Comparison of ENCODE assay signal across 26 cellular contexts in genomic region chr7:131289051-131289450, GRCh38. TPM values are rescaled to one million over a fixed set of nuclear protein-coding genes. Genes with fewer than 3 reads are reported as not detected.
DNase-seq lines count a peak whose midpoint lies in the region; ATAC-seq, FAIRE-seq and TF ChIP-seq lines count a peak whose summit lies in the region.
"Had no signal": no experiment of that assay in that cellular context is flagged by ENCODE, and none has a peak within 500 bp of the region (broad histone marks: within the 10 kb centered on the region; RNA-seq: fewer than 3 reads in every experiment).

No MANE protein-coding gene starts in this region.

- H3K4me3 ChIP-seq in heart right ventricle (no peak overlapping the region), right atrium auricular region (no peak overlapping the region), K562 (no peak overlapping the region)
- H3K4me3 ChIP-seq: A549; BLaER1 treated with 17β-estradiol and CSF1 and Interleukin-3, amounts not matched to agents 10 nM and 100 nM; GM12878 had no signal

- TF ChIP-seq RAD21 in K562 (CRISPR knock-in tag; conservative IDR thresholded peaks at IDR 0.05 in 1 of 2, IDR thresholded peaks at IDR 0.05 in 1 of 2) = no peak

- H3K9me3 ChIP-seq in heart right ventricle = no peaks in the 10 kb centered on the region
- H3K9me3 ChIP-seq in right atrium auricular region = no peaks in the 10 kb centered on the region
- H3K9me3 ChIP-seq in K562 (replicated peaks; ENCODE audit: control insufficient read depth, insufficient read depth, low read depth, low read length) = no peaks in the 10 kb centered on the region
- H3K9me3 ChIP-seq: A549 had no signal

- H3K27ac ChIP-seq in heart right ventricle = peak overlapping the region in 7 of 10 donors; percentile 11 to 69 (median 56)
- H3K27ac ChIP-seq in right atrium auricular region = peak overlapping the region; percentile 62 to 87
- no peak overlapping the region for H3K27ac ChIP-seq in K562 (ENCODE audit: extremely low read depth, low read depth, low read length)
- H3K27ac ChIP-seq: 22Rv1; A549; BLaER1 treated with 17β-estradiol and CSF1 and Interleukin-3, amounts not matched to agents 10 nM and 100 nM; C4-2B had no signal

- TF ChIP-seq POLR2A in K562 (conservative IDR thresholded peaks at IDR 0.05) = no peak

- H3K27me3 ChIP-seq in heart right ventricle = no peaks in the 10 kb centered on the region
- H3K27me3 ChIP-seq in right atrium auricular region = no peaks in the 10 kb centered on the region
- peaks cover 17 to 19% of the 10 kb centered on the region in 2 experiments; a peak in 4 of 5 replicates for H3K27me3 ChIP-seq in K562 (ENCODE audit: control insufficient read depth in 2 of 2, insufficient read depth in 2 of 2, low read length in 2 of 2)
- H3K27me3 ChIP-seq: BLaER1 treated with 17β-estradiol and CSF1 and Interleukin-3, amounts not matched to agents 10 nM and 100 nM had no signal

- in situ Hi-C loops in K562 (cut with MboI) = no loop called here

- H3K36me3 ChIP-seq in heart right ventricle (no peaks in the 10 kb centered on the region), right atrium auricular region (no peaks in the 10 kb centered on the region), K562 (ENCODE audit: control insufficient read depth, insufficient read depth, low read length) (no peaks in the 10 kb centered on the region)
- H3K36me3 ChIP-seq: BLaER1 treated with 17β-estradiol and CSF1 and Interleukin-3, amounts not matched to agents 10 nM and 100 nM had no signal

- H3K79me2 ChIP-seq in K562 (ENCODE audit: control insufficient read depth, insufficient read depth, low read length) = no peaks in the 10 kb centered on the region

- CTCF ChIA-PET in K562 (lab: Yijun Ruan, JAX; ENCODE audit: low intra/inter-chr PET ratio) = no interaction called here

- H3K4me1 ChIP-seq in heart right ventricle (peaks cover 14 to 46% (median 34%) of the 10 kb centered on the region in 9 donors), right atrium auricular region (peaks cover 0 to 44% of the 10 kb centered on the region in 2 donors), K562 (replicated peaks in 1 of 2; ENCODE audit: control insufficient read depth in 2 of 2, insufficient read depth in 2 of 2, low read length in 2 of 2) (peaks cover 0 to 8% of the 10 kb centered on the region in 2 experiments; a peak in 2 of 5 replicates)

- no TSS peak for BruUV-seq in K562 (replicated peaks; lab: Mats Ljungman, UMichigan)

- no peak for FAIRE-seq in K562 (lab: Jason Lieb, UNC)
- FAIRE-seq: A549, GM12878, GM12892, GM18507 had no signal

- H4K20me1 ChIP-seq in K562 (replicated peaks; ENCODE audit: control insufficient read depth, insufficient read depth, low read length) = no peaks in the 10 kb centered on the region
- H4K20me1 ChIP-seq: BLaER1 treated with 17β-estradiol and CSF1 and Interleukin-3, amounts not matched to agents 10 nM and 100 nM had no signal

- H3K9me1 ChIP-seq in K562 (ENCODE audit: control insufficient read depth, insufficient read depth, low read length) = no peaks in the 10 kb centered on the region

- 96 to 98% methylated on average over 5 of the region's 5 CpGs for WGBS in heart right ventricle, 2 donors
- 20% methylated on average over 5 of the region's 5 CpGs for WGBS in K562 (ENCODE audit: insufficient coverage, low coverage, missing lambda C conversion rate)

- ATAC-seq in heart right ventricle (no peak), left ventricle myocardium superior (no peak), left cardiac atrium (no peak), K562 (no peak)
- ATAC-seq: A549; CD8-positive, alpha-beta T cell; GM12878 had no signal

- TF ChIP-seq EP300 in K562 (IDR thresholded peaks at IDR 0.05; ENCODE audit: low read length) = no peak

- POLR2A ChIA-PET in K562 (lab: Yijun Ruan, JAX) = no interaction called here

- no peak for TF ChIP-seq CTCF in heart right ventricle (IDR thresholded peaks at IDR 0.05)
- TF ChIP-seq CTCF in right atrium auricular region (IDR thresholded peaks at IDR 0.05) = no peak
- no peak for TF ChIP-seq CTCF in K562 (IDR thresholded peaks at IDR 0.05 in 2 of 3, conservative IDR thresholded peaks at IDR 0.05 in 1 of 3; ENCODE audit: insufficient read depth in 2 of 3, low read depth in 1 of 3, low read length in 3 of 3)

- intact Hi-C loops in heart right ventricle (cut with DNase I) = no loop called here
- intact Hi-C loops in left ventricle myocardium superior (cut with micrococcal nuclease) = no loop called here
- intact Hi-C loops in left cardiac atrium (cut with DNase I) = loop anchor here in 1 of 2 donors (5.0 kb wide), 1 partner anchor 177 kb away; no protein-coding TSS in a partner anchor
- intact Hi-C loops in K562 (cut with micrococcal nuclease) = no loop called here

- peak; percentile 19 for DNase-seq in NCI-H748 (lab: John Stamatoyannopoulos, UW; ENCODE audit: unreplicated experiment)
- DNase-seq in NCI-H748 treated with DMSO at 0.1 percent for 48 hours (lab: John Stamatoyannopoulos, UW) = no peak
- DNase-seq in heart right ventricle = no peak
- DNase-seq in left ventricle myocardium superior = no peak
- no peak for DNase-seq in right atrium auricular region (ENCODE audit: low spot score)
- DNase-seq in left cardiac atrium = no peak
- DNase-seq in K562 (ENCODE audit: extremely low read depth in 1 of 4, low spot score in 3 of 4) = no peak
- DNase-seq in COLO668 (lab: John Stamatoyannopoulos, UW; ENCODE audit: unreplicated experiment) = no peak
- DNase-seq: AML-193; CD4-positive, alpha-beta T cell; CD8-positive, alpha-beta T cell; COR-L47; DMS 273 treated with DMSO at 0.1 percent for 48 hours; DMS153; DMS53; DMS79; DND-41; EL; GDM1 had no signal

- H3K4me2 ChIP-seq in K562 (ENCODE audit: insufficient read depth, low read length) = no peak overlapping the region
- H3K4me2 ChIP-seq: A549; BLaER1 treated with 17β-estradiol and CSF1 and Interleukin-3, amounts not matched to agents 10 nM and 100 nM had no signal

- no peak overlapping the region for H3K9ac ChIP-seq in K562 (ENCODE audit: insufficient read depth in 1 of 2, low read depth in 2 of 2, low read length in 2 of 2)
- H3K9ac ChIP-seq: BLaER1 treated with 17β-estradiol and CSF1 and Interleukin-3, amounts not matched to agents 10 nM and 100 nM had no signal

- no peak overlapping the region for H2AFZ ChIP-seq in K562 (ENCODE audit: low read depth, low read length)

TF ChIP-seq in K562, 482 proteins besides CTCF, POLR2A, EP300 and RAD21 (continues in another document):
- TF ChIP-seq ZNF212 (CRISPR knock-in tag; IDR thresholded peaks at IDR 0.05) = no peak
- TF ChIP-seq TBP (optimal IDR thresholded peaks at IDR 0.05; ENCODE audit: low read depth, low read length) = no peak
- TF ChIP-seq NEUROD1 (IDR thresholded peaks at IDR 0.05; ENCODE audit: borderline replicate concordance, low read depth, low read length, partially characterized antibody) = no peak
- TF ChIP-seq KHSRP (IDR thresholded peaks at IDR 0.05) = no peak
- TF ChIP-seq ZNF707 (CRISPR knock-in tag; conservative IDR thresholded peaks at IDR 0.05) = no peak
- TF ChIP-seq PCBP2 (IDR thresholded peaks at IDR 0.05; ENCODE audit: low read depth, low read length, poor library complexity, severe bottlenecking) = no peak
- no peak for TF ChIP-seq STAT6 (CRISPR knock-in tag; IDR thresholded peaks at IDR 0.05)
- TF ChIP-seq MAFG (tag; conservative IDR thresholded peaks at IDR 0.05) = no peak
- TF ChIP-seq JUNB (CRISPR knock-in tag; conservative IDR thresholded peaks at IDR 0.05) = no peak
- TF ChIP-seq NFYB (IDR thresholded peaks at IDR 0.05; ENCODE audit: extremely low read depth, insufficient read length) = no peak

RNA-seq across cellular contexts. Expression of gene MKLN1, which starts 38.6 kb away (rescaled TPM):
- total RNA-seq in heart right ventricle (10 to 100 TPM; 34.3 to 48.2 (median 44.8) TPM), left ventricle myocardium superior (44.9 TPM), right atrium auricular region (10 to 100 TPM; 27.4 to 28.5 TPM), left cardiac atrium (10 to 100 TPM; 39.7 to 48.3 TPM), K562 (2014; rRNA removed) (19.4 and 19.8 TPM in 2 replicates), K562 (2014; rRNA removed; fragmentation: Illumina TruSeq; extraction: Trizol) (61.2 and 71.7 TPM in 2 replicates), K562 (2015; rRNA removed; fragmentation: Illumina TruSeq; extraction: Trizol) (50.6 and 56.0 TPM in 2 replicates), K562 (2021) (50.5 and 56.5 TPM in 2 replicates)
- polyA plus RNA-seq in heart right ventricle (10 to 100 TPM in 1 of 2 donors, 1 to 10 TPM in 1; 9.5 to 22.8 TPM), K562 (2011; rRNA removed) (80.4 and 84.7 TPM in 2 replicates), K562 (2014; fragmentation: Illumina TruSeq; extraction: Trizol) (32.0 and 38.9 TPM in 2 replicates), K562 (2014; fragmentation: Nextera tagmentation; extraction: Ambion mirVana) (10 to 100 TPM; 27.0 to 68.8 TPM), K562 (2014; rRNA removed) (18.6 and 19.1 TPM in 2 replicates)
- 80.7 and 221 TPM in 2 replicates for total RNA-seq in K562 (2011; cell fraction: chromatin; rRNA removed; ENCODE audit: low replicate concordance)
- 23.3 and 38.8 TPM in 2 replicates for total RNA-seq in K562 (2011; cell fraction: nucleolus; rRNA removed)
- 104 and 220 TPM in 2 replicates for total RNA-seq in K562 (2011; cell fraction: nucleoplasm; rRNA removed)
- polyA plus RNA-seq in K562 (2011; cell fraction: cytosol; rRNA removed) = 21.2 and 44.7 TPM in 2 replicates
- polyA plus RNA-seq in K562 (2011; cell fraction: nucleus; rRNA removed) = 65.4 and 98.1 TPM in 2 replicates
- 25.1 and 29.8 TPM in 2 replicates for polyA plus RNA-seq in K562 (2012)
- 282 and 370 TPM in 2 replicates for polyA minus RNA-seq in K562 (2011; rRNA and poly(A)+ RNA removed)
- polyA minus RNA-seq in K562 (2011; cell fraction: cytosol; rRNA and poly(A)+ RNA removed) = 55.7 and 56.6 TPM in 2 replicates
- polyA minus RNA-seq in K562 (2011; cell fraction: nucleus; rRNA and poly(A)+ RNA removed) = 62.1 and 148 TPM in 2 replicates
